ENCODE assay signal across 11 cellular contexts in genomic region chr2:232592687-232593407, GRCh38. TPM values are rescaled to one million over a fixed set of nuclear protein-coding genes. Genes with fewer than 3 reads are reported as not detected.
A peak's percentile ranks its signal among the peaks of the same experiment; 100 is the strongest.
DNase-seq lines count a peak whose midpoint lies in the region; ATAC-seq and TF ChIP-seq lines count a peak whose summit lies in the region.
"Had no signal": no experiment of that assay in that cellular context is flagged by ENCODE, and none has a peak within 500 bp of the region (broad histone marks: within the 10 kb centered on the region; RNA-seq: fewer than 3 reads in every experiment).

No MANE protein-coding gene starts in this region.

- H3K4me1 ChIP-seq in transverse colon: peaks cover 12 to 40% (median 29%) of the 10 kb centered on the region in 4 donors
- H3K4me1 ChIP-seq: BLaER1 had no signal

- ATAC-seq in HG02981 (IDR thresholded peaks at IDR 0.05; ENCODE audit: unreplicated experiment) (no peak), HG03442 (IDR thresholded peaks at IDR 0.05; ENCODE audit: unreplicated experiment) (no peak)

- H3K9me3 Mint-ChIP-seq in activated CD4-positive, alpha-beta memory T cell treated with anti-CD3 and anti-CD28 coated beads for 36 hours: peaks cover 3% of the 10 kb centered on the region
- H3K9me3 Mint-ChIP-seq in activated CD4-positive, alpha-beta memory T cell treated with anti-CD3 and anti-CD28 coated beads, Interleukin-2, amount 10 ng/mL, durations not matched to agents 7 days and 5 days: no peaks in the 10 kb centered on the region

- intact Hi-C loops in activated CD4-positive, alpha-beta memory T cell treated with anti-CD3 and anti-CD28 coated beads for 36 hours (cut with micrococcal nuclease): no loop called here
- intact Hi-C loops in transverse colon (cut with DNase I; ENCODE audit: low total_unique reads): no loop called here

- peak overlapping the region; percentile 60 for H3K27ac Mint-ChIP-seq in activated CD4-positive, alpha-beta memory T cell treated with anti-CD3 and anti-CD28 coated beads for 36 hours
- no peak overlapping the region for H3K27ac Mint-ChIP-seq in activated CD4-positive, alpha-beta memory T cell treated with anti-CD3 and anti-CD28 coated beads, Interleukin-2, amount 10 ng/mL, durations not matched to agents 7 days and 5 days

- TF ChIP-seq POLR2A in transverse colon (IDR thresholded peaks at IDR 0.05): no peak

- CTCF ChIA-PET in activated CD4-positive, alpha-beta memory T cell treated with anti-CD3 and anti-CD28 coated beads for 36 hours (lab: Charles Lee): no interaction called here
- CTCF ChIA-PET in activated CD4-positive, alpha-beta memory T cell treated with anti-CD3 and anti-CD28 coated beads, Interleukin-2, amount 10 ng/mL, durations not matched to agents 7 days and 5 days (lab: Charles Lee): interaction anchor here (2.6 kb wide), 1 partner anchor 12 kb away, joined by 7 read pairs; no protein-coding TSS in a partner anchor

- WGBS in transverse colon (ENCODE audit: low coverage in 1 of 2), 2 donors: 64 to 100% methylated on average over 2 to 4 of the region's 4 CpGs

- H3K36me3 Mint-ChIP-seq in activated CD4-positive, alpha-beta memory T cell treated with anti-CD3 and anti-CD28 coated beads for 36 hours: no peaks in the 10 kb centered on the region
- H3K36me3 Mint-ChIP-seq in activated CD4-positive, alpha-beta memory T cell treated with anti-CD3 and anti-CD28 coated beads, Interleukin-2, amount 10 ng/mL, durations not matched to agents 7 days and 5 days (ENCODE audit: low read depth): no peaks in the 10 kb centered on the region

- no peaks in the 10 kb centered on the region for H3K9me3 ChIP-seq in transverse colon
- H3K9me3 ChIP-seq: BLaER1, MG63 had no signal

- peak; percentile 25 for DNase-seq in activated CD4-positive, alpha-beta memory T cell treated with anti-CD3 and anti-CD28 coated beads for 36 hours
- DNase-seq in activated CD4-positive, alpha-beta memory T cell treated with anti-CD3 and anti-CD28 coated beads, Interleukin-2, amount 10 ng/mL, durations not matched to agents 7 days and 5 days: no peak
- DNase-seq in astrocyte of the cerebellum (ENCODE audit: low read depth) (peak; percentile 66), hepatic stellate cell (ENCODE audit: low spot score) (peak; percentile 50), transverse colon (peak; percentile 68), ureter (ENCODE audit: low spot score) (no peak)
- DNase-seq: MG63; stimulated activated CD4-positive, alpha-beta T cell treated with anti-CD3 and anti-CD28 coated beads, Interleukin-4, amount 100 ng/mL, for 4 hours had no signal

- H3K4me3 Mint-ChIP-seq in activated CD4-positive, alpha-beta memory T cell treated with anti-CD3 and anti-CD28 coated beads for 36 hours: no peak overlapping the region
- H3K4me3 Mint-ChIP-seq in activated CD4-positive, alpha-beta memory T cell treated with anti-CD3 and anti-CD28 coated beads, Interleukin-2, amount 10 ng/mL, durations not matched to agents 7 days and 5 days: no peak overlapping the region

- no peaks in the 10 kb centered on the region for H3K27me3 ChIP-seq in transverse colon
- H3K27me3 ChIP-seq: BLaER1, MG63 had no signal

- no peaks in the 10 kb centered on the region for H3K27me3 Mint-ChIP-seq in activated CD4-positive, alpha-beta memory T cell treated with anti-CD3 and anti-CD28 coated beads for 36 hours
- H3K27me3 Mint-ChIP-seq in activated CD4-positive, alpha-beta memory T cell treated with anti-CD3 and anti-CD28 coated beads, Interleukin-2, amount 10 ng/mL, durations not matched to agents 7 days and 5 days: no peaks in the 10 kb centered on the region

- no peaks in the 10 kb centered on the region for H3K36me3 ChIP-seq in transverse colon
- H3K36me3 ChIP-seq: BLaER1, MG63 had no signal

- in situ Hi-C loops in astrocyte of the cerebellum (cut with HindIII; ENCODE audit: low sequenced_read_pairs): loop anchor here (5.0 kb wide), 1 partner anchor 79 kb away; no protein-coding TSS in a partner anchor
- in situ Hi-C loops in transverse colon (cut with MboI; ENCODE audit: low pct_ligation_motif_present in 1 of 4, low pct_unique_long_range_greater_than_20kb in 1 of 4, low sequenced_read_pairs in 3 of 4): no loop called here

- H3K4me3 ChIP-seq in astrocyte of the cerebellum (ENCODE audit: low read depth, low read length) (no peak overlapping the region), transverse colon (no peak overlapping the region)
- H3K4me3 ChIP-seq: BLaER1, MG63 had no signal

- POLR2A ChIA-PET in activated CD4-positive, alpha-beta memory T cell treated with anti-CD3 and anti-CD28 coated beads for 36 hours (lab: Charles Lee): no interaction called here
- POLR2A ChIA-PET in activated CD4-positive, alpha-beta memory T cell treated with anti-CD3 and anti-CD28 coated beads, Interleukin-2, amount 10 ng/mL, durations not matched to agents 7 days and 5 days (lab: Charles Lee): no interaction called here

- peak overlapping the region; percentile 68 to 82 (median 70) for H3K27ac ChIP-seq in transverse colon
- H3K27ac ChIP-seq: BLaER1 had no signal

- TF ChIP-seq CTCF in astrocyte of the cerebellum (IDR thresholded peaks at IDR 0.05; ENCODE audit: low read depth, low read length, missing control alignments) (no peak), transverse colon (IDR thresholded peaks at IDR 0.05) (peak in 3 of 5 experiments; percentile 16 to 31 (median 31))

- TF ChIP-seq EP300 in transverse colon (IDR thresholded peaks at IDR 0.05; ENCODE audit: low read depth): peak; percentile 52

- H3K4me1 Mint-ChIP-seq in activated CD4-positive, alpha-beta memory T cell treated with anti-CD3 and anti-CD28 coated beads for 36 hours (ENCODE audit: low read depth): peaks cover 8% of the 10 kb centered on the region
- peaks cover 11% of the 10 kb centered on the region for H3K4me1 Mint-ChIP-seq in activated CD4-positive, alpha-beta memory T cell treated with anti-CD3 and anti-CD28 coated beads, Interleukin-2, amount 10 ng/mL, durations not matched to agents 7 days and 5 days

RNA-seq across cellular contexts. Expression of gene EFHD1, which starts 40.6 kb away (rescaled TPM):
- total RNA-seq in activated CD4-positive, alpha-beta memory T cell treated with anti-CD3 and anti-CD28 coated beads for 36 hours: 1 to 10 TPM in 1 of 2 experiments, under 1 TPM in 1; 0.61 to 1.2 TPM
- 1 to 10 TPM; 2.0 to 2.7 TPM for total RNA-seq in activated CD4-positive, alpha-beta memory T cell treated with anti-CD3 and anti-CD28 coated beads, Interleukin-2, amount 10 ng/mL, durations not matched to agents 7 days and 5 days
- 1 to 10 TPM in 3 of 4 donors, not detected in 1; 1.6 to 6.1 (median 3.7) TPM for total RNA-seq in transverse colon
- total RNA-seq in ureter: 15.9 TPM

RNA-seq across cellular contexts. Expression of gene EIF4E2, which starts 42.4 kb away (rescaled TPM):
- total RNA-seq in activated CD4-positive, alpha-beta memory T cell treated with anti-CD3 and anti-CD28 coated beads for 36 hours: 10 to 100 TPM; 51.7 to 55.7 TPM
- 10 to 100 TPM; 72.8 to 74.6 TPM for total RNA-seq in activated CD4-positive, alpha-beta memory T cell treated with anti-CD3 and anti-CD28 coated beads, Interleukin-2, amount 10 ng/mL, durations not matched to agents 7 days and 5 days
- 1,000 to 10,000 TPM in 1 of 4 donors, 10 to 100 TPM in 3; 46.0 to 2,324 (median 55.7) TPM for total RNA-seq in transverse colon
- 49.1 TPM for total RNA-seq in ureter

RNA-seq across cellular contexts. Expression of gene TIGD1, which starts 42.5 kb away (rescaled TPM):
- total RNA-seq in activated CD4-positive, alpha-beta memory T cell treated with anti-CD3 and anti-CD28 coated beads for 36 hours: 1 to 10 TPM; 5.8 to 7.2 TPM
- 1 to 10 TPM; 7.8 to 7.9 TPM for total RNA-seq in activated CD4-positive, alpha-beta memory T cell treated with anti-CD3 and anti-CD28 coated beads, Interleukin-2, amount 10 ng/mL, durations not matched to agents 7 days and 5 days
- total RNA-seq in transverse colon (10 to 100 TPM in 2 of 4 donors, 1 to 10 TPM in 2; 4.6 to 23.1 (median 11.9) TPM), ureter (7.9 TPM)

RNA-seq across cellular contexts. Expression of gene CHRNG, which starts 53.4 kb away (rescaled TPM):
- total RNA-seq in activated CD4-positive, alpha-beta memory T cell treated with anti-CD3 and anti-CD28 coated beads for 36 hours: not detected
- not detected for total RNA-seq in activated CD4-positive, alpha-beta memory T cell treated with anti-CD3 and anti-CD28 coated beads, Interleukin-2, amount 10 ng/mL, durations not matched to agents 7 days and 5 days
- total RNA-seq in transverse colon: not detected
- not detected for total RNA-seq in ureter

Comparison
In these comparisons a context has a peak if more than half of its experiments do, and no peak if none do; other contexts are left out.
1. DNase-seq: peak in activated CD4-positive, alpha-beta memory T cell treated with anti-CD3 and anti-CD28 coated beads for 36 hours (single experiment), astrocyte of the cerebellum (single experiment), hepatic stellate cell (single experiment) and transverse colon (single experiment); none in activated CD4-positive, alpha-beta memory T cell treated with anti-CD3 and anti-CD28 coated beads, Interleukin-2, amount 10 ng/mL, durations not matched to agents 7 days and 5 days (single experiment) and ureter (single experiment).